In genomic region chrX:35244088-35244741, GRCh38 we compare ENCODE assay signal across 35 cellular contexts.
"Had no signal": no experiment of that assay in that cellular context is flagged by ENCODE, and none has a peak within 500 bp of the region (broad histone marks: within the 10 kb centered on the region; RNA-seq: fewer than 3 reads in every experiment).

No MANE protein-coding gene starts in this region.

- H3K9ac ChIP-seq: KMS-11 had no signal

- H3K36me3 ChIP-seq: MG63 had no signal

- H3K9me3 ChIP-seq: MG63 had no signal

- H3K27me3 ChIP-seq: MG63 had no signal

- H3K4me3 ChIP-seq: MG63 had no signal

- H3K4me2 ChIP-seq: KMS-11 had no signal

- H3K27ac ChIP-seq: KMS-11 had no signal

- DNase-seq: Karpas-422, Kasumi-1, KBM-7, KG1, MG63, MM.1S, MV-4-11, NCI-H1048, NCI-H1092, NCI-H1092 treated with DMSO at 0.1 percent for 48 hours, NCI-H1105, NCI-H1105 treated with DMSO at 0.1 percent for 48 hours, NCI-H1417, NCI-H1417 treated with DMSO at 0.1 percent for 48 hours, NCI-H1436, NCI-H1436 treated with DMSO at 0.1 percent for 48 hours, NCI-H146, NCI-H1694, NCI-H1694 treated with DMSO at 0.1 percent for 48 hours, NCI-H187, NCI-H187 treated with DMSO at 0.1 percent for 48 hours, NCI-H1930, NCI-H2029, NCI-H2029 treated with DMSO at 0.1 percent for 48 hours, NCI-H2081, NCI-H2081 treated with DMSO at 0.1 percent for 48 hours, NCI-H2107, NCI-H2171, NCI-H2171 treated with DMSO at 0.1 percent for 48 hours, NCI-H2227 treated with DMSO at 0.1 percent for 48 hours, NCI-H226, NCI-H345, NCI-H446, NCI-H446 treated with DMSO at 0.1 percent for 48 hours had no signal
